1 cellular context compared by ENCODE assay signal in genomic region chr7:20825555-20825954, GRCh38.
A peak's percentile ranks its signal among the peaks of the same experiment; 100 is the strongest.
TF ChIP-seq lines count a peak whose summit lies in the region.

No MANE protein-coding gene starts in this region.

TF ChIP-seq in GM12878, 131 proteins besides CTCF, POLR2A, EP300 and RAD21:
- TF ChIP-seq MTA3 (IDR thresholded peaks at IDR 0.05; ENCODE audit: borderline replicate concordance, low read length) = no peak
- peak in 1 of 2 experiments; percentile 34; a peak in 1 of 4 replicates for TF ChIP-seq BHLHE40 (IDR thresholded peaks at IDR 0.05; ENCODE audit: borderline replicate concordance in 1 of 2, low read depth in 2 of 2, low read length in 1 of 2)
- peak; percentile 65 for TF ChIP-seq RELB (IDR thresholded peaks at IDR 0.05; ENCODE audit: low read depth)
- TF ChIP-seq YBX1 (IDR thresholded peaks at IDR 0.05) = no peak
